8 cellular contexts compared by ENCODE assay signal in the genomic region with DNA sequence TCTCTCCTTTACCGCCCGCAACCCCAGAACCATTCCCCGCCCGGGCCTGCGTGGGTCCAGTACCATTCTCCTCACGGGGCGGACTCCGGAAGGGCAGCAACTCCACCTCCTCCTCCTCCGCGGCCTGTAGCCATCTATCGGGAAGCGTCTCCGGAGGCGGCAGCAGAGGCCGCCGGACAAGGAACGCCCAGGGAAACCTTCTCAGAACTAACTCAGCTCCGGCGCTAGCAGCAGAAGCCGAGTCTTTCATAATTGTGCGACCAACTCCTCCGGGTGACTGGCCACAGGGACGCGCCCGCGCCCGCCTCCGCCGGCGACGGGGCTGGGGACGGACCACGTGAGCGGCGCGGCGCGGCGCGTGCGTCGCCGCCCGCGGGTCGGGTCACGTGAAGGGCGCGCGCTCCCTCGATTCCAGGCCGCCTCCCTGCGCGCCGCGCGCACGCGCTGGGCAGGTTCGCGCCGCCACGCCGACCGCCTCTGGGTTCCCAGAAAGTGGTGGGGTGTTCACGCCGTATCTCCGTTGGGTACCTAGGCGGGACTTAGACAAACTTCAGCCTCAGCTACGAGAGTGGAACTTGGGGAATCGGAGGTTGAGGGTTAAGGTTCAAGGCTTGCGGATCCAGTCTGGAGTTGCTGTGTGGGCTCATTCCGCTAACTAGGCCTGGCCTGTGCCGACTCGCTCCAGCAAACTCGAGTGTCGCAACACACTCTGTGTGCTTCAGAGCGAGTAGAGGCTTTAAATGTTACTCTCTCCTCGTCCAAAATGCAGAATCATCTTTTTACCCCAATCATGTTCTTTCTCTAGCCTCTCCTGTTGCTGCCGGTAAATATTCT. TPM values are rescaled to one million over a fixed set of nuclear protein-coding genes. Genes with fewer than 3 reads are reported as not detected.
DNase-seq lines count a peak whose midpoint lies in the region; FAIRE-seq and TF ChIP-seq lines count a peak whose summit lies in the region.

TSS of gene TRPM7 (minus strand) at position 330 of the 834 bp plus-strand sequence. CDS start at position 66, 264 bp downstream.

- peak within 1 kb of the TSS; percentile 90 for H3K9ac ChIP-seq in Loucy (ENCODE audit: low read depth, low read length, poor library complexity, severe bottlenecking)
- peak within 1 kb of the TSS; percentile 44 for H3K9ac ChIP-seq in neural progenitor cell

- H3K79me2 ChIP-seq in Loucy (ENCODE audit: insufficient read depth, low read length), result peaks cover 61% of the 10 kb centered on the region
- H3K79me2 ChIP-seq in neural progenitor cell (ENCODE audit: low read depth), result peaks cover 47% of the 10 kb centered on the region

- peaks cover 26% of the 10 kb centered on the region for H3K4me1 Mint-ChIP-seq in neural progenitor cell

- H4K20me1 ChIP-seq in Loucy (ENCODE audit: insufficient read depth, low read length, poor library complexity, severe bottlenecking) (peaks cover 48% of the 10 kb centered on the region), neural progenitor cell (ENCODE audit: low read depth) (peaks cover 37% of the 10 kb centered on the region)

- peak within 1 kb of the TSS; percentile 90 for H3K4me3 ChIP-seq in Loucy (ENCODE audit: low read length, poor library complexity, severe bottlenecking)
- H3K4me3 ChIP-seq in foreskin fibroblast (ENCODE audit: low read depth in 1 of 2, low read length in 2 of 2), result peak within 1 kb of the TSS; percentile 79 to 92
- peak within 1 kb of the TSS; percentile 78 for H3K4me3 ChIP-seq in neural progenitor cell

- peak within 1 kb of the TSS; percentile 87 for H3K27ac ChIP-seq in neural progenitor cell

- H3K9me3 ChIP-seq in Loucy (ENCODE audit: insufficient read depth, low read depth, low read length) (no peaks in the 10 kb centered on the region), neural progenitor cell (ENCODE audit: low read depth) (no peaks in the 10 kb centered on the region)

- peak; percentile 76 for TF ChIP-seq POLR2A in H54 (IDR thresholded peaks at IDR 0.05; ENCODE audit: low read depth, low read length)

- H3K27me3 ChIP-seq in Loucy (ENCODE audit: insufficient read depth, low read length, poor library complexity, severe bottlenecking) (no peaks in the 10 kb centered on the region), neural progenitor cell (no peaks in the 10 kb centered on the region)

- no peak for FAIRE-seq in H54 (lab: Jason Lieb, UNC)

- H3K9me2 ChIP-seq in Loucy (replicated peaks; ENCODE audit: low read depth, low read length), result no peaks in the 10 kb centered on the region

- no peaks in the 10 kb centered on the region for H3K9me3 Mint-ChIP-seq in neural progenitor cell

- H3K4me1 ChIP-seq in Loucy (ENCODE audit: insufficient read depth, low read length, poor library complexity, severe bottlenecking) (peaks cover 40% of the 10 kb centered on the region), neural progenitor cell (peaks cover 16% of the 10 kb centered on the region)

- H3K36me3 ChIP-seq in Loucy (ENCODE audit: insufficient read depth, low read length), result no peaks in the 10 kb centered on the region
- H3K36me3 ChIP-seq in neural progenitor cell, result peaks cover 5% of the 10 kb centered on the region

- peak within 1 kb of the TSS; percentile 99 for H3K4me3 Mint-ChIP-seq in neural progenitor cell

- peak within 1 kb of the TSS; percentile 95 for H3K27ac Mint-ChIP-seq in neural progenitor cell

- H3F3A ChIP-seq in Loucy (ENCODE audit: low read depth) (no peaks in the 10 kb centered on the region), neural progenitor cell (ENCODE audit: low read depth) (peaks cover 21% of the 10 kb centered on the region)

- H3K4me2 ChIP-seq in Loucy (ENCODE audit: low read depth, low read length, poor library complexity, severe bottlenecking) (peak within 1 kb of the TSS; percentile 90), neural progenitor cell (peak within 1 kb of the TSS; percentile 91)

- H3K27me3 Mint-ChIP-seq in neural progenitor cell (ENCODE audit: insufficient read depth, low read depth), result peaks cover 3% of the 10 kb centered on the region

- H2AFZ ChIP-seq in Loucy (ENCODE audit: low read length) (peak within 1 kb of the TSS; percentile 98), neural progenitor cell (replicated peaks) (peak within 1 kb of the TSS; percentile 96)

- DNase-seq in ELF-1 (ENCODE audit: low read depth, low spot score) (peak; percentile 90), H54 (ENCODE audit: insufficient read length, low spot score) (peak; percentile 64), SIG-M5 treated with dmso at 0.1 percent for 504 hours (lab: John Stamatoyannopoulos, UW; ENCODE audit: unreplicated experiment) (peak; percentile 82), activated gamma-delta T cell treated with Interleukin-2 at 50 U/mL for 16 hours (peak; percentile 81), foreskin fibroblast (peak; percentile 92 to 98), neural progenitor cell (ENCODE audit: low spot score) (peak; percentile 95), stromal cell of bone marrow (ENCODE audit: low read depth) (peak; percentile 73)

- no peak for TF ChIP-seq CTCF in Loucy (conservative IDR thresholded peaks at IDR 0.05; ENCODE audit: low read length)
- TF ChIP-seq CTCF in foreskin fibroblast (IDR thresholded peaks at IDR 0.05; ENCODE audit: low read depth, low read length), result no peak
- no peak for TF ChIP-seq CTCF in neural progenitor cell (IDR thresholded peaks at IDR 0.05)

- peaks cover 6% of the 10 kb centered on the region for H3K36me3 Mint-ChIP-seq in neural progenitor cell

RNA-seq across cellular contexts. Expression of gene TRPM7, which starts in this region (rescaled TPM):
- total RNA-seq in neural progenitor cell (ENCODE audit: low replicate concordance), result 37.9 and 62.3 TPM in 2 replicates

Comparison
In these comparisons a context has a peak if more than half of its experiments do, and no peak if none do; other contexts are left out.
1. Peak in every context shown above with its lines: DNase-seq, H3K4me3 ChIP-seq and H3K27ac ChIP-seq.